ENCODE assay signal across 27 cellular contexts in genomic region chr1:116962976-116963639, GRCh38. TPM values are rescaled to one million over a fixed set of nuclear protein-coding genes. Genes with fewer than 3 reads are reported as not detected.
A peak's percentile ranks its signal among the peaks of the same experiment; 100 is the strongest.
DNase-seq lines count a peak whose midpoint lies in the region; ATAC-seq and TF ChIP-seq lines count a peak whose summit lies in the region.
"Had no signal": no experiment of that assay in that cellular context is flagged by ENCODE, and none has a peak within 500 bp of the region (broad histone marks: within the 10 kb centered on the region; RNA-seq: fewer than 3 reads in every experiment).

No MANE protein-coding gene starts in this region.

- no peak overlapping the region for H3K27ac ChIP-seq in hepatocyte
- H3K27ac ChIP-seq: A549, brain microvascular endothelial cell, PC-9, right atrium auricular region, transverse colon had no signal

- intact Hi-C loops in activated naive CD4-positive, alpha-beta T cell treated with anti-CD3 and anti-CD28 coated beads for 36 hours (cut with micrococcal nuclease), result no loop called here

- H2AFZ ChIP-seq in hepatocyte, result no peak overlapping the region
- H2AFZ ChIP-seq: PC-9 had no signal

- H3K79me2 ChIP-seq in hepatocyte, result no peaks in the 10 kb centered on the region

- no peak overlapping the region for H3K4me2 ChIP-seq in hepatocyte
- H3K4me2 ChIP-seq: A549, PC-9 had no signal

- no peaks in the 10 kb centered on the region for H3K36me3 ChIP-seq in hepatocyte (replicated peaks; ENCODE audit: insufficient read depth, low read depth)
- H3K36me3 ChIP-seq: brain microvascular endothelial cell had no signal

- H3K4me1 ChIP-seq in hepatocyte (ENCODE audit: insufficient read depth), result no peaks in the 10 kb centered on the region
- H3K4me1 ChIP-seq: A549, HAP-1 had no signal

- no peak overlapping the region for H3K4me3 Mint-ChIP-seq in activated naive CD4-positive, alpha-beta T cell treated with anti-CD3 and anti-CD28 coated beads, Interleukin-2, amount 10 ng/mL, durations not matched to agents 7 days and 5 days
- no peak overlapping the region for H3K4me3 Mint-ChIP-seq in activated naive CD4-positive, alpha-beta T cell treated with anti-CD3 and anti-CD28 coated beads for 36 hours
- H3K4me3 Mint-ChIP-seq in stimulated activated effector memory CD8-positive, alpha-beta T cell treated with anti-CD3 and anti-CD28 coated beads, Interleukin-12 subunit alpha, Interleukin-12 subunit beta, amount 100 ng/mL, for 72 hours, result no peak overlapping the region
- H3K4me3 Mint-ChIP-seq: stimulated activated memory B cell treated with anti-CD40 and anti-IgM and Interleukin-4, amounts not matched to agents 10 μg/mL and 1 μg/mL and 100 μg/mL, for 72 hours had no signal

- no peaks in the 10 kb centered on the region for H4K20me1 ChIP-seq in hepatocyte (ENCODE audit: insufficient read depth, poor library complexity, severe bottlenecking)

- no peaks in the 10 kb centered on the region for H3K27me3 Mint-ChIP-seq in activated naive CD4-positive, alpha-beta T cell treated with anti-CD3 and anti-CD28 coated beads, Interleukin-2, amount 10 ng/mL, durations not matched to agents 7 days and 5 days
- no peaks in the 10 kb centered on the region for H3K27me3 Mint-ChIP-seq in activated naive CD4-positive, alpha-beta T cell treated with anti-CD3 and anti-CD28 coated beads for 36 hours (ENCODE audit: low read depth)
- H3K27me3 Mint-ChIP-seq: stimulated activated memory B cell treated with anti-CD40 and anti-IgM and Interleukin-4, amounts not matched to agents 10 μg/mL and 1 μg/mL and 100 μg/mL, for 72 hours had no signal

- CTCF ChIA-PET in activated naive CD4-positive, alpha-beta T cell treated with anti-CD3 and anti-CD28 coated beads, Interleukin-2, amount 10 ng/mL, durations not matched to agents 7 days and 5 days (lab: Charles Lee), result interaction anchor here (1.3 kb wide), 1 partner anchor 21 kb away, joined by 3 read pairs; no protein-coding TSS in a partner anchor
- CTCF ChIA-PET in activated naive CD4-positive, alpha-beta T cell treated with anti-CD3 and anti-CD28 coated beads for 36 hours (lab: Charles Lee), result interaction anchor here (0.6 to 0.9 kb wide), 2 partner anchors 164 to 239 kb away, joined by 5 to 8 read pairs; no protein-coding TSS in a partner anchor

- no peaks in the 10 kb centered on the region for H3K36me3 Mint-ChIP-seq in activated naive CD4-positive, alpha-beta T cell treated with anti-CD3 and anti-CD28 coated beads, Interleukin-2, amount 10 ng/mL, durations not matched to agents 7 days and 5 days
- H3K36me3 Mint-ChIP-seq in activated naive CD4-positive, alpha-beta T cell treated with anti-CD3 and anti-CD28 coated beads for 36 hours (ENCODE audit: low read depth), result peaks cover 20% of the 10 kb centered on the region
- no peaks in the 10 kb centered on the region for H3K36me3 Mint-ChIP-seq in stimulated activated effector memory CD8-positive, alpha-beta T cell treated with anti-CD3 and anti-CD28 coated beads, Interleukin-12 subunit alpha, Interleukin-12 subunit beta, amount 100 ng/mL, for 72 hours
- H3K36me3 Mint-ChIP-seq: stimulated activated memory B cell treated with anti-CD40 and anti-IgM and Interleukin-4, amounts not matched to agents 10 μg/mL and 1 μg/mL and 100 μg/mL, for 72 hours had no signal

- peak; percentile 73 for ATAC-seq in HG03442 (IDR thresholded peaks at IDR 0.05; ENCODE audit: unreplicated experiment)
- ATAC-seq in stimulated activated effector memory CD8-positive, alpha-beta T cell treated with anti-CD3 and anti-CD28 coated beads, Interleukin-12 subunit alpha, Interleukin-12 subunit beta, amount 100 ng/mL, for 72 hours, result peak; percentile 38
- ATAC-seq: A549; stimulated activated memory B cell treated with anti-CD40 and anti-IgM and Interleukin-4, amounts not matched to agents 10 μg/mL and 1 μg/mL and 100 μg/mL, for 72 hours had no signal

- 95% methylated on average over 4 of the region's 4 CpGs for WGBS in hepatocyte (ENCODE audit: low lambda C conversion rate, missing lambda C conversion rate)

- no peaks in the 10 kb centered on the region for H3K27me3 ChIP-seq in hepatocyte
- H3K27me3 ChIP-seq: brain microvascular endothelial cell, right atrium auricular region, transverse colon had no signal

- H3K9me3 ChIP-seq in hepatocyte (ENCODE audit: low read depth), result no peaks in the 10 kb centered on the region
- H3K9me3 ChIP-seq: A549, HAP-1, right atrium auricular region, transverse colon had no signal

- no peak overlapping the region for H3K4me3 ChIP-seq in hepatocyte
- H3K4me3 ChIP-seq: A549, HAP-1, PC-9, right atrium auricular region, transverse colon had no signal

- no peaks in the 10 kb centered on the region for H3K4me1 Mint-ChIP-seq in activated naive CD4-positive, alpha-beta T cell treated with anti-CD3 and anti-CD28 coated beads, Interleukin-2, amount 10 ng/mL, durations not matched to agents 7 days and 5 days
- H3K4me1 Mint-ChIP-seq in activated naive CD4-positive, alpha-beta T cell treated with anti-CD3 and anti-CD28 coated beads for 36 hours (ENCODE audit: low read depth), result no peaks in the 10 kb centered on the region
- no peaks in the 10 kb centered on the region for H3K4me1 Mint-ChIP-seq in stimulated activated effector memory CD8-positive, alpha-beta T cell treated with anti-CD3 and anti-CD28 coated beads, Interleukin-12 subunit alpha, Interleukin-12 subunit beta, amount 100 ng/mL, for 72 hours
- H3K4me1 Mint-ChIP-seq: stimulated activated memory B cell treated with anti-CD40 and anti-IgM and Interleukin-4, amounts not matched to agents 10 μg/mL and 1 μg/mL and 100 μg/mL, for 72 hours had no signal

- H3K9me3 Mint-ChIP-seq in activated naive CD4-positive, alpha-beta T cell treated with anti-CD3 and anti-CD28 coated beads, Interleukin-2, amount 10 ng/mL, durations not matched to agents 7 days and 5 days, result no peaks in the 10 kb centered on the region
- H3K9me3 Mint-ChIP-seq in activated naive CD4-positive, alpha-beta T cell treated with anti-CD3 and anti-CD28 coated beads for 36 hours, result no peaks in the 10 kb centered on the region
- H3K9me3 Mint-ChIP-seq in stimulated activated effector memory CD8-positive, alpha-beta T cell treated with anti-CD3 and anti-CD28 coated beads, Interleukin-12 subunit alpha, Interleukin-12 subunit beta, amount 100 ng/mL, for 72 hours, result no peaks in the 10 kb centered on the region
- H3K9me3 Mint-ChIP-seq: stimulated activated memory B cell treated with anti-CD40 and anti-IgM and Interleukin-4, amounts not matched to agents 10 μg/mL and 1 μg/mL and 100 μg/mL, for 72 hours had no signal

- peak; percentile 41 for DNase-seq in activated naive CD4-positive, alpha-beta T cell treated with anti-CD3 and anti-CD28 coated beads, Interleukin-2, amount 10 ng/mL, durations not matched to agents 7 days and 5 days
- no peak for DNase-seq in activated naive CD4-positive, alpha-beta T cell treated with anti-CD3 and anti-CD28 coated beads for 36 hours
- DNase-seq in astrocyte of the hippocampus (ENCODE audit: low read depth, low spot score) (peak; percentile 59), hepatocyte (ENCODE audit: low spot score) (no peak), NCI-H1105 (lab: John Stamatoyannopoulos, UW) (no peak), SIG-M5 treated with dmso at 0.1 percent for 504 hours (lab: John Stamatoyannopoulos, UW; ENCODE audit: unreplicated experiment) (no peak)
- DNase-seq in stimulated activated effector memory CD8-positive, alpha-beta T cell treated with anti-CD3 and anti-CD28 coated beads, Interleukin-12 subunit alpha, Interleukin-12 subunit beta, amount 100 ng/mL, for 72 hours (ENCODE audit: low spot score in 2 of 2), result no peak
- DNase-seq: activated CD4-positive, CD25-positive, alpha-beta regulatory T cell treated with anti-CD3 and anti-CD28 coated beads, Interleukin-2, amount 50 U/mL, for 72 hours; activated naive CD4-positive, alpha-beta T cell treated with Interleukin-2 at 50 U/mL for 16 hours; activated T-cell treated with anti-CD3 and anti-CD28 coated beads for 4 hours; brain microvascular endothelial cell; C1 segment of cervical spinal cord; cortex of kidney; DMS53; Karpas-422; NCI-H1436 treated with DMSO at 0.1 percent for 48 hours; NCI-H2171 treated with DMSO at 0.1 percent for 48 hours; NCI-H82; PC-9; stimulated activated CD4-positive, alpha-beta T cell treated with anti-CD3 and anti-CD28 coated beads, Interleukin-15, amount 100 ng/mL, for 24 hours; T1000; transverse colon had no signal

- TF ChIP-seq CTCF in hepatocyte (IDR thresholded peaks at IDR 0.05; ENCODE audit: poor library complexity), result no peak

- H3K9me2 ChIP-seq in hepatocyte (replicated peaks; ENCODE audit: insufficient read depth), result no peaks in the 10 kb centered on the region

- no peak overlapping the region for H3K27ac Mint-ChIP-seq in activated naive CD4-positive, alpha-beta T cell treated with anti-CD3 and anti-CD28 coated beads, Interleukin-2, amount 10 ng/mL, durations not matched to agents 7 days and 5 days
- no peak overlapping the region for H3K27ac Mint-ChIP-seq in activated naive CD4-positive, alpha-beta T cell treated with anti-CD3 and anti-CD28 coated beads for 36 hours
- no peak overlapping the region for H3K27ac Mint-ChIP-seq in stimulated activated effector memory CD8-positive, alpha-beta T cell treated with anti-CD3 and anti-CD28 coated beads, Interleukin-12 subunit alpha, Interleukin-12 subunit beta, amount 100 ng/mL, for 72 hours
- H3K27ac Mint-ChIP-seq: stimulated activated memory B cell treated with anti-CD40 and anti-IgM and Interleukin-4, amounts not matched to agents 10 μg/mL and 1 μg/mL and 100 μg/mL, for 72 hours had no signal

RNA-seq across cellular contexts. Expression of gene CD101, which starts 38.5 kb away (rescaled TPM):
- 1 to 10 TPM in 1 of 2 experiments, under 1 TPM in 1; 0.83 to 1.1 TPM for total RNA-seq in activated naive CD4-positive, alpha-beta T cell treated with anti-CD3 and anti-CD28 coated beads for 36 hours
- total RNA-seq in hepatocyte, result 0.13 and 0.60 TPM in 2 replicates
- not detected in 2 replicates for polyA plus RNA-seq in hepatocyte

RNA-seq across cellular contexts. Expression of gene PTGFRN, which starts 53.4 kb away (rescaled TPM):
- 10 to 100 TPM; 24.0 to 28.0 TPM for total RNA-seq in activated naive CD4-positive, alpha-beta T cell treated with anti-CD3 and anti-CD28 coated beads for 36 hours
- total RNA-seq in hepatocyte, result 31.0 and 37.7 TPM in 2 replicates
- 16.0 and 16.6 TPM in 2 replicates for polyA plus RNA-seq in hepatocyte

Comparison
In these comparisons a context has a peak if more than half of its experiments do, and no peak if none do; other contexts are left out.
1. DNase-seq: peak in activated naive CD4-positive, alpha-beta T cell treated with anti-CD3 and anti-CD28 coated beads, Interleukin-2, amount 10 ng/mL, durations not matched to agents 7 days and 5 days (single experiment) and astrocyte of the hippocampus (single experiment); none in activated naive CD4-positive, alpha-beta T cell treated with anti-CD3 and anti-CD28 coated beads for 36 hours (single experiment), stimulated activated effector memory CD8-positive, alpha-beta T cell treated with anti-CD3 and anti-CD28 coated beads, Interleukin-12 subunit alpha, Interleukin-12 subunit beta, amount 100 ng/mL, for 72 hours (0 of 2), hepatocyte (single experiment), NCI-H1105 (single experiment) and SIG-M5 treated with dmso at 0.1 percent for 504 hours (single experiment).